ENCODE assay signal across 1 cellular context in the genomic region with DNA sequence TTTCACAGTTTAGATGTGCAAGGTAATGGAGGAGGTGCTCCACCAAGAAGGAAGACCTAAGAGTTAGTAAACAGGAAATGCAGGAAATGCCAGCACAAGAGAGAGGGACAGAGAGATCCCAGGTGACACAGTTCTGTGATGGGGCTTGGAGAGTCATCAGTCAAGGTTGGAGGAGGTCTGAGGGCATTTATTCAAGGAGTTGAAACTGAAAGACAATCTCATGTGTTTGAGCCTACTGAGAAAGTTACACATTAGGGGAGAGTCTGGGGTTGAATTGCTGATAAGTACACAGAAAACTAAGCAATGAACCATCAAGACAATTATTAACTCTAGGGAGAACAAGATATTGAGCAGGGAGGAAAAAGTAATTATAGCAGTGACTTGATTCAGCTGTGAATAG.
TF ChIP-seq lines count a peak whose summit lies in the region.

No MANE protein-coding gene starts in this region.

TF ChIP-seq in GM23338, 12 proteins besides CTCF, POLR2A, EP300 and RAD21 (continued from another document):
- TF ChIP-seq, protein P1, sequence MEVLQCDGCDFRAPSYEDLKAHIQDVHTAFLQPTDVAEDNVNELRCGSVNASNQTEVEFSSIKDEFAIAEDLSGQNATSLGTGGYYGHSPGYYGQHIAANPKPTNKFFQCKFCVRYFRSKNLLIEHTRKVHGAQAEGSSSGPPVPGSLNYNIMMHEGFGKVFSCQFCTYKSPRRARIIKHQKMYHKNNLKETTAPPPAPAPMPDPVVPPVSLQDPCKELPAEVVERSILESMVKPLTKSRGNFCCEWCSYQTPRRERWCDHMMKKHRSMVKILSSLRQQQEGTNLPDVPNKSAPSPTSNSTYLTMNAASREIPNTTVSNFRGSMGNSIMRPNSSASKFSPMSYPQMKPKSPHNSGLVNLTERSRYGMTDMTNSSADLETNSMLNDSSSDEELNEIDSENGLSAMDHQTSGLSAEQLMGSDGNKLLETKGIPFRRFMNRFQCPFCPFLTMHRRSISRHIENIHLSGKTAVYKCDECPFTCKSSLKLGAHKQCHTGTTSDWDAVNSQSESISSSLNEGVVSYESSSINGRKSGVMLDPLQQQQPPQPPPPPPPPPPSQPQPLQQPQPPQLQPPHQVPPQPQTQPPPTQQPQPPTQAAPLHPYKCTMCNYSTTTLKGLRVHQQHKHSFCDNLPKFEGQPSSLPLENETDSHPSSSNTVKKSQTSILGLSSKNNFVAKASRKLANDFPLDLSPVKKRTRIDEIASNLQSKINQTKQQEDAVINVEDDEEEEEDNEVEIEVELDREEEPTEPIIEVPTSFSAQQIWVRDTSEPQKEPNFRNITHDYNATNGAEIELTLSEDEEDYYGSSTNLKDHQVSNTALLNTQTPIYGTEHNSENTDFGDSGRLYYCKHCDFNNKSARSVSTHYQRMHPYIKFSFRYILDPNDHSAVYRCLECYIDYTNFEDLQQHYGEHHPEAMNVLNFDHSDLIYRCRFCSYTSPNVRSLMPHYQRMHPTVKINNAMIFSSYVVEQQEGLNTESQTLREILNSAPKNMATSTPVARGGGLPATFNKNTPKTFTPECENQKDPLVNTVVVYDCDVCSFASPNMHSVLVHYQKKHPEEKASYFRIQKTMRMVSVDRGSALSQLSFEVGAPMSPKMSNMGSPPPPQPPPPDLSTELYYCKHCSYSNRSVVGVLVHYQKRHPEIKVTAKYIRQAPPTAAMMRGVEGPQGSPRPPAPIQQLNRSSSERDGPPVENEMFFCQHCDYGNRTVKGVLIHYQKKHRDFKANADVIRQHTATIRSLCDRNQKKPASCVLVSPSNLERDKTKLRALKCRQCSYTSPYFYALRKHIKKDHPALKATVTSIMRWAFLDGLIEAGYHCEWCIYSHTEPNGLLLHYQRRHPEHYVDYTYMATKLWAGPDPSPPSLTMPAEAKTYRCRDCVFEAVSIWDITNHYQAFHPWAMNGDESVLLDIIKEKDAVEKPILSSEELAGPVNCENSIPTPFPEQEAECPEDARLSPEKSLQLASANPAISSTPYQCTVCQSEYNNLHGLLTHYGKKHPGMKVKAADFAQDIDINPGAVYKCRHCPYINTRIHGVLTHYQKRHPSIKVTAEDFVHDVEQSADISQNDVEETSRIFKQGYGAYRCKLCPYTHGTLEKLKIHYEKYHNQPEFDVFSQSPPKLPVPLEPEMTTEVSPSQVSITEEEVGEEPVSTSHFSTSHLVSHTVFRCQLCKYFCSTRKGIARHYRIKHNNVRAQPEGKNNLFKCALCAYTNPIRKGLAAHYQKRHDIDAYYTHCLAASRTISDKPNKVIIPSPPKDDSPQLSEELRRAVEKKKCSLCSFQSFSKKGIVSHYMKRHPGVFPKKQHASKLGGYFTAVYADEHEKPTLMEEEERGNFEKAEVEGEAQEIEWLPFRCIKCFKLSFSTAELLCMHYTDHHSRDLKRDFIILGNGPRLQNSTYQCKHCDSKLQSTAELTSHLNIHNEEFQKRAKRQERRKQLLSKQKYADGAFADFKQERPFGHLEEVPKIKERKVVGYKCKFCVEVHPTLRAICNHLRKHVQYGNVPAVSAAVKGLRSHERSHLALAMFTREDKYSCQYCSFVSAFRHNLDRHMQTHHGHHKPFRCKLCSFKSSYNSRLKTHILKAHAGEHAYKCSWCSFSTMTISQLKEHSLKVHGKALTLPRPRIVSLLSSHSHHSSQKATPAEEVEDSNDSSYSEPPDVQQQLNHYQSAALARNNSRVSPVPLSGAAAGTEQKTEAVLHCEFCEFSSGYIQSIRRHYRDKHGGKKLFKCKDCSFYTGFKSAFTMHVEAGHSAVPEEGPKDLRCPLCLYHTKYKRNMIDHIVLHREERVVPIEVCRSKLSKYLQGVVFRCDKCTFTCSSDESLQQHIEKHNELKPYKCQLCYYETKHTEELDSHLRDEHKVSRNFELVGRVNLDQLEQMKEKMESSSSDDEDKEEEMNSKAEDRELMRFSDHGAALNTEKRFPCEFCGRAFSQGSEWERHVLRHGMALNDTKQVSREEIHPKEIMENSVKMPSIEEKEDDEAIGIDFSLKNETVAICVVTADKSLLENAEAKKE (CRISPR knock-in tag; IDR thresholded peaks at IDR 0.05) = no peak
- TF ChIP-seq POLR2AphosphoS5 (IDR thresholded peaks at IDR 0.05; ENCODE audit: low read depth) (no peak), EZH2phosphoT487 (IDR thresholded peaks at IDR 0.05; ENCODE audit: unreplicated experiment) (no peak), ZNF114 (CRISPR knock-in tag; IDR thresholded peaks at IDR 0.05) (no peak), ZNF331 (CRISPR knock-in tag; IDR thresholded peaks at IDR 0.05; ENCODE audit: low read depth) (no peak), NANOG (IDR thresholded peaks at IDR 0.05; ENCODE audit: borderline replicate concordance) (no peak), EZH2 (IDR thresholded peaks at IDR 0.05; ENCODE audit: low read depth, unreplicated experiment) (no peak), JUNB (IDR thresholded peaks at IDR 0.05; ENCODE audit: unreplicated experiment) (no peak), STAT1 (IDR thresholded peaks at IDR 0.05; ENCODE audit: unreplicated experiment) (no peak)
- TF ChIP-seq, protein P2, sequence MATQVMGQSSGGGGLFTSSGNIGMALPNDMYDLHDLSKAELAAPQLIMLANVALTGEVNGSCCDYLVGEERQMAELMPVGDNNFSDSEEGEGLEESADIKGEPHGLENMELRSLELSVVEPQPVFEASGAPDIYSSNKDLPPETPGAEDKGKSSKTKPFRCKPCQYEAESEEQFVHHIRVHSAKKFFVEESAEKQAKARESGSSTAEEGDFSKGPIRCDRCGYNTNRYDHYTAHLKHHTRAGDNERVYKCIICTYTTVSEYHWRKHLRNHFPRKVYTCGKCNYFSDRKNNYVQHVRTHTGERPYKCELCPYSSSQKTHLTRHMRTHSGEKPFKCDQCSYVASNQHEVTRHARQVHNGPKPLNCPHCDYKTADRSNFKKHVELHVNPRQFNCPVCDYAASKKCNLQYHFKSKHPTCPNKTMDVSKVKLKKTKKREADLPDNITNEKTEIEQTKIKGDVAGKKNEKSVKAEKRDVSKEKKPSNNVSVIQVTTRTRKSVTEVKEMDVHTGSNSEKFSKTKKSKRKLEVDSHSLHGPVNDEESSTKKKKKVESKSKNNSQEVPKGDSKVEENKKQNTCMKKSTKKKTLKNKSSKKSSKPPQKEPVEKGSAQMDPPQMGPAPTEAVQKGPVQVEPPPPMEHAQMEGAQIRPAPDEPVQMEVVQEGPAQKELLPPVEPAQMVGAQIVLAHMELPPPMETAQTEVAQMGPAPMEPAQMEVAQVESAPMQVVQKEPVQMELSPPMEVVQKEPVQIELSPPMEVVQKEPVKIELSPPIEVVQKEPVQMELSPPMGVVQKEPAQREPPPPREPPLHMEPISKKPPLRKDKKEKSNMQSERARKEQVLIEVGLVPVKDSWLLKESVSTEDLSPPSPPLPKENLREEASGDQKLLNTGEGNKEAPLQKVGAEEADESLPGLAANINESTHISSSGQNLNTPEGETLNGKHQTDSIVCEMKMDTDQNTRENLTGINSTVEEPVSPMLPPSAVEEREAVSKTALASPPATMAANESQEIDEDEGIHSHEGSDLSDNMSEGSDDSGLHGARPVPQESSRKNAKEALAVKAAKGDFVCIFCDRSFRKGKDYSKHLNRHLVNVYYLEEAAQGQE (IDR thresholded peaks at IDR 0.05; ENCODE audit: unreplicated experiment) = no peak
